Comparison of ENCODE assay signal across 1 cellular context in the genomic region with DNA sequence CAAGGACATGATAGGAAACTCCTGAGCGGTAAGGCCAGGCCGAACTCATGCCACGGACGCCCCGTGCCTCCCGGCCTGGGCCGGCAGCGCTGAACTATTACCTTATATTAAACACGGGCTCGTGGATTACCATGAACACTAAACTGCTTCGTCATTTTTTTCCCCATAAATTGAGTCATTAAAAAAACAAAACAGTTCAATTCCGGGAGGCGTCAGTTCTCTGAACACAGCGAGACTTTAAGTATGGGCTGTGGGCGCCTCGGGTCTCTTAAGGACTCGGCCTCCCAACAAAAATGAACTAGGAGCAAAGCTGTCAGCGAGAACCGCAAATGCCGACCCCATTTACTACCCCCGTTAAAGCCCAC.
TF ChIP-seq lines count a peak whose summit lies in the region.

No MANE protein-coding gene starts in this region.

TF ChIP-seq in HCT116, 20 proteins besides CTCF, POLR2A, EP300 and RAD21 (continued from another document):
- TF ChIP-seq, protein P1, sequence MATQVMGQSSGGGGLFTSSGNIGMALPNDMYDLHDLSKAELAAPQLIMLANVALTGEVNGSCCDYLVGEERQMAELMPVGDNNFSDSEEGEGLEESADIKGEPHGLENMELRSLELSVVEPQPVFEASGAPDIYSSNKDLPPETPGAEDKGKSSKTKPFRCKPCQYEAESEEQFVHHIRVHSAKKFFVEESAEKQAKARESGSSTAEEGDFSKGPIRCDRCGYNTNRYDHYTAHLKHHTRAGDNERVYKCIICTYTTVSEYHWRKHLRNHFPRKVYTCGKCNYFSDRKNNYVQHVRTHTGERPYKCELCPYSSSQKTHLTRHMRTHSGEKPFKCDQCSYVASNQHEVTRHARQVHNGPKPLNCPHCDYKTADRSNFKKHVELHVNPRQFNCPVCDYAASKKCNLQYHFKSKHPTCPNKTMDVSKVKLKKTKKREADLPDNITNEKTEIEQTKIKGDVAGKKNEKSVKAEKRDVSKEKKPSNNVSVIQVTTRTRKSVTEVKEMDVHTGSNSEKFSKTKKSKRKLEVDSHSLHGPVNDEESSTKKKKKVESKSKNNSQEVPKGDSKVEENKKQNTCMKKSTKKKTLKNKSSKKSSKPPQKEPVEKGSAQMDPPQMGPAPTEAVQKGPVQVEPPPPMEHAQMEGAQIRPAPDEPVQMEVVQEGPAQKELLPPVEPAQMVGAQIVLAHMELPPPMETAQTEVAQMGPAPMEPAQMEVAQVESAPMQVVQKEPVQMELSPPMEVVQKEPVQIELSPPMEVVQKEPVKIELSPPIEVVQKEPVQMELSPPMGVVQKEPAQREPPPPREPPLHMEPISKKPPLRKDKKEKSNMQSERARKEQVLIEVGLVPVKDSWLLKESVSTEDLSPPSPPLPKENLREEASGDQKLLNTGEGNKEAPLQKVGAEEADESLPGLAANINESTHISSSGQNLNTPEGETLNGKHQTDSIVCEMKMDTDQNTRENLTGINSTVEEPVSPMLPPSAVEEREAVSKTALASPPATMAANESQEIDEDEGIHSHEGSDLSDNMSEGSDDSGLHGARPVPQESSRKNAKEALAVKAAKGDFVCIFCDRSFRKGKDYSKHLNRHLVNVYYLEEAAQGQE (IDR thresholded peaks at IDR 0.05; ENCODE audit: low read depth) = no peak
- TF ChIP-seq CEBPB (IDR thresholded peaks at IDR 0.05; ENCODE audit: low read depth) (no peak), ELF1 (IDR thresholded peaks at IDR 0.05; ENCODE audit: borderline replicate concordance, low read depth) (no peak), ZFX (IDR thresholded peaks at IDR 0.05) (no peak), EGR1 (IDR thresholded peaks at IDR 0.05; ENCODE audit: low read depth) (no peak), EZH2phosphoT487 (IDR thresholded peaks at IDR 0.05; ENCODE audit: borderline replicate concordance) (no peak), SP1 (IDR thresholded peaks at IDR 0.05; ENCODE audit: low read depth) (no peak), YY1 (IDR thresholded peaks at IDR 0.05; ENCODE audit: extremely low read depth, insufficient replicate concordance, low read depth, low read length) (no peak), JUND (IDR thresholded peaks at IDR 0.05) (no peak)
- TF ChIP-seq, protein P2, sequence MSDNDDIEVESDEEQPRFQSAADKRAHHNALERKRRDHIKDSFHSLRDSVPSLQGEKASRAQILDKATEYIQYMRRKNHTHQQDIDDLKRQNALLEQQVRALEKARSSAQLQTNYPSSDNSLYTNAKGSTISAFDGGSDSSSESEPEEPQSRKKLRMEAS (IDR thresholded peaks at IDR 0.05) = no peak
- TF ChIP-seq, protein P3, sequence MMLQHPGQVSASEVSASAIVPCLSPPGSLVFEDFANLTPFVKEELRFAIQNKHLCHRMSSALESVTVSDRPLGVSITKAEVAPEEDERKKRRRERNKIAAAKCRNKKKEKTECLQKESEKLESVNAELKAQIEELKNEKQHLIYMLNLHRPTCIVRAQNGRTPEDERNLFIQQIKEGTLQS (IDR thresholded peaks at IDR 0.05) = no peak
